1 cellular context compared by ENCODE assay signal in the genomic region with DNA sequence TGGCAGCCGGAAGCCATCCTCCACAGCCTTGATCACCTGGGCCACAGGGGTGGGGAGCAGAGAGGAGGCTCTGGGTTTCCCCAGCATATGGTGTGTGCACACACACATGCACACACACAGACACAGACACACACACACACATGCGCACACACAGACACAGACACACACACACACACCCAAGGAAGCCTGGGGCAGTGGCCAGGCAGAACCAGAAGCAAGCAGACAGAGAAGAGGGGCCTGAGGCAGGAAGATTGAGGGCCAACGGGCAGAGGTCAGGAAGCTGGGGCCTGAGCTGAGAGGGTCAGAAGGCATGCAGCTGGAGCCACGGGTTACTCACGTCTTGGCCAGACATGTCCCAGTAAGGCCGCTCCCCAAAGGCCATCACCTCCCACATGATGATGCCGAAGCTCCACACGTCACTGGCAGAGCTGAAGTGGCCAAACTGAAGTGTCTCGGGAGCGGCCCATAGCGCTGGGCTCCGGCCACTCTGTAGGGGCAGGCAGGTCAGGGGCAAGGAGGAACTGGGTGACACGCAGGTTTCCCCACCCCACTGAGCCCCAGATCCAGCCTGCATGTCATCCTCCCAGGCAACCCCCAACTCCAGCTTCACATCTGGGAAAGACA.
TF ChIP-seq lines count a peak whose summit lies in the region.

No MANE protein-coding gene starts in this region.

TF ChIP-seq in IMR-90, 13 proteins besides CTCF, POLR2A, EP300 and RAD21 (continued from another document):
- TF ChIP-seq, protein P1, sequence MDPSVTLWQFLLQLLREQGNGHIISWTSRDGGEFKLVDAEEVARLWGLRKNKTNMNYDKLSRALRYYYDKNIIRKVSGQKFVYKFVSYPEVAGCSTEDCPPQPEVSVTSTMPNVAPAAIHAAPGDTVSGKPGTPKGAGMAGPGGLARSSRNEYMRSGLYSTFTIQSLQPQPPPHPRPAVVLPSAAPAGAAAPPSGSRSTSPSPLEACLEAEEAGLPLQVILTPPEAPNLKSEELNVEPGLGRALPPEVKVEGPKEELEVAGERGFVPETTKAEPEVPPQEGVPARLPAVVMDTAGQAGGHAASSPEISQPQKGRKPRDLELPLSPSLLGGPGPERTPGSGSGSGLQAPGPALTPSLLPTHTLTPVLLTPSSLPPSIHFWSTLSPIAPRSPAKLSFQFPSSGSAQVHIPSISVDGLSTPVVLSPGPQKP (IDR thresholded peaks at IDR 0.05; ENCODE audit: borderline replicate concordance, low read depth, low read length), result no peak
- no peak for TF ChIP-seq FOS (IDR thresholded peaks at IDR 0.05; ENCODE audit: low read depth, low read length)
TF ChIP-seq in IMR-90: peak in this region for 0.
